ENCODE assay signal across 23 cellular contexts in genomic region chr3:160106905-160107861, GRCh38.
DNase-seq lines count a peak whose midpoint lies in the region; ATAC-seq and FAIRE-seq lines count a peak whose summit lies in the region.
"Had no signal": no experiment of that assay in that cellular context is flagged by ENCODE, and none has a peak within 500 bp of the region (broad histone marks: within the 10 kb centered on the region; RNA-seq: fewer than 3 reads in every experiment).

No MANE protein-coding gene starts in this region.

- no peaks in the 10 kb centered on the region for H3K4me1 ChIP-seq in small intestine (ENCODE audit: control insufficient read depth in 2 of 2, insufficient read depth in 1 of 2, low read depth in 1 of 2, low read length in 1 of 2)
- H3K4me1 ChIP-seq: ascending aorta, neural progenitor cell, thyroid gland had no signal

- H3K4me3 ChIP-seq in small intestine (ENCODE audit: low read depth in 1 of 2, low read length in 2 of 2): no peak overlapping the region
- H3K4me3 ChIP-seq: ascending aorta, GM23248, neural progenitor cell, thyroid gland had no signal

- H3K27ac ChIP-seq in small intestine (ENCODE audit: low read depth in 1 of 2, low read length in 1 of 2): no peak overlapping the region
- H3K27ac ChIP-seq: ascending aorta, GM23248, neural progenitor cell, thyroid gland had no signal

- no peaks in the 10 kb centered on the region for H3K9me3 ChIP-seq in small intestine (ENCODE audit: control insufficient read depth, low read depth)
- H3K9me3 ChIP-seq: ascending aorta, thyroid gland had no signal

- DNase-seq in HuH-7 (ENCODE audit: low spot score) (peak; percentile 67), RPMI7951 (ENCODE audit: low read depth) (peak; percentile 60), left colon (peak; percentile 59 to 76), small intestine (peak; percentile 75), HTR-8/SVneo (ENCODE audit: insufficient read length, low spot score) (no peak), foreskin melanocyte (no peak)
- DNase-seq: activated CD4-positive, alpha-beta T cell treated with anti-CD3 and anti-CD28 coated beads for 36 hours; central memory CD4-positive, alpha-beta T cell; COR-L47; EL; foreskin fibroblast; GM23248; HFFc6; NCI-H1417; NCI-H2107; stimulated activated CD4-positive, alpha-beta T cell treated with anti-CD3 and anti-CD28 coated beads, Interleukin-4, amount 100 ng/mL, for 4 hours; stimulated activated naive CD8-positive, alpha-beta T cell treated with anti-CD3 and anti-CD28 coated beads, Interleukin-15, Interleukin-2, amounts not matched to agents 100 U/mL and 50 U/mL, for 24 hours had no signal

- ATAC-seq in left colon (peak; percentile 97), HG02571 (IDR thresholded peaks at IDR 0.05; ENCODE audit: unreplicated experiment) (no peak)
- ATAC-seq: activated CD4-positive, alpha-beta T cell treated with anti-CD3 and anti-CD28 coated beads for 36 hours; activated naive CD4-positive, alpha-beta T cell treated with anti-CD3 and anti-CD28 coated beads, Interleukin-2, amount 50 U/mL, for 72 hours; Right ventricle myocardium inferior; stimulated activated naive CD8-positive, alpha-beta T cell treated with anti-CD3 and anti-CD28 coated beads, Interleukin-15, Interleukin-2, amounts not matched to agents 100 U/mL and 50 U/mL, for 24 hours had no signal

- H3K27me3 ChIP-seq in small intestine (ENCODE audit: control insufficient read depth in 2 of 2, insufficient read depth in 2 of 2, low read length in 2 of 2): no peaks in the 10 kb centered on the region
- H3K27me3 ChIP-seq: ascending aorta, neural progenitor cell, thyroid gland had no signal

- FAIRE-seq in small intestine (lab: Jason Lieb, UNC) (no peak), HTR-8/SVneo (lab: Jason Lieb, UNC) (no peak)

- H3K36me3 ChIP-seq in small intestine (ENCODE audit: control insufficient read depth in 2 of 2, insufficient read depth in 2 of 2, low read length in 2 of 2): no peaks in the 10 kb centered on the region
- H3K36me3 ChIP-seq: ascending aorta, neural progenitor cell, thyroid gland had no signal

- WGBS in small intestine, 3 donors: 29 to 54% (median 37%) methylated on average over 7 of the region's 7 CpGs

- intact Hi-C loops in left colon (cut with DNase I, micrococcal nuclease): no loop called here

Comparison
In these comparisons a context has a peak if more than half of its experiments do, and no peak if none do; other contexts are left out.
1. DNase-seq: peak in HuH-7 (single experiment), RPMI7951 (single experiment), left colon (2 of 2) and small intestine (single experiment); none in HTR-8/SVneo (single experiment) and foreskin melanocyte (single experiment).